In genomic region chr6:157442296-157442695, GRCh38 we compare ENCODE assay signal across 19 cellular contexts.
A peak's percentile ranks its signal among the peaks of the same experiment; 100 is the strongest.
DNase-seq lines count a peak whose midpoint lies in the region; ATAC-seq, FAIRE-seq and TF ChIP-seq lines count a peak whose summit lies in the region.
"Had no signal": no experiment of that assay in that cellular context is flagged by ENCODE, and none has a peak within 500 bp of the region (broad histone marks: within the 10 kb centered on the region; RNA-seq: fewer than 3 reads in every experiment).

No MANE protein-coding gene starts in this region.

- H3K4me1 Mint-ChIP-seq in astrocyte (ENCODE audit: low read depth, unreplicated experiment) (peaks cover 14% of the 10 kb centered on the region), neural progenitor cell (peaks cover 11% of the 10 kb centered on the region)

- H3K4me1 ChIP-seq in astrocyte (ENCODE audit: insufficient read depth, low read length) (peaks cover 6% of the 10 kb centered on the region), foreskin keratinocyte (peaks cover 6% of the 10 kb centered on the region), neural progenitor cell (peaks cover 3% of the 10 kb centered on the region)
- H3K4me1 ChIP-seq: prostate gland, uterus had no signal

- no peaks in the 10 kb centered on the region for H3K27me3 ChIP-seq in astrocyte (ENCODE audit: insufficient read depth, low read length)
- no peaks in the 10 kb centered on the region for H3K27me3 ChIP-seq in foreskin keratinocyte
- H3K27me3 ChIP-seq in neural progenitor cell, result no peaks in the 10 kb centered on the region
- H3K27me3 ChIP-seq in dorsolateral prefrontal cortex, result no peaks in the 10 kb centered on the region
- H3K27me3 ChIP-seq: stomach, uterus had no signal

- no peak overlapping the region for H3K4me2 ChIP-seq in astrocyte (ENCODE audit: low read length)
- no peak overlapping the region for H3K4me2 ChIP-seq in neural progenitor cell
- H3K4me2 ChIP-seq: SK-N-SH had no signal

- peaks cover 6% of the 10 kb centered on the region for H3K36me3 Mint-ChIP-seq in astrocyte (ENCODE audit: low read depth, unreplicated experiment)
- H3K36me3 Mint-ChIP-seq in neural progenitor cell, result no peaks in the 10 kb centered on the region

- H3K4me3 ChIP-seq in AG10803 (ENCODE audit: low read length) (no peak overlapping the region), astrocyte (ENCODE audit: insufficient read depth, low read depth, low read length) (no peak overlapping the region), neural progenitor cell (no peak overlapping the region), dorsolateral prefrontal cortex (no peak overlapping the region)
- H3K4me3 ChIP-seq: prostate gland, stomach, uterus had no signal

- FAIRE-seq in astrocyte (lab: Jason Lieb, UNC), result no peak
- FAIRE-seq: D721Med had no signal

- TF ChIP-seq CTCF in AG10803 (conservative IDR thresholded peaks at IDR 0.05; ENCODE audit: low read length) (no peak), astrocyte (IDR thresholded peaks at IDR 0.05; ENCODE audit: insufficient read depth, low read depth, low read length) (no peak), foreskin keratinocyte (conservative IDR thresholded peaks at IDR 0.05) (no peak), neural progenitor cell (IDR thresholded peaks at IDR 0.05) (no peak), dorsolateral prefrontal cortex (IDR thresholded peaks at IDR 0.05 in 54 of 56, conservative IDR thresholded peaks at IDR 0.05 in 2 of 56; ENCODE audit: low read depth in 1 of 56, partially characterized antibody in 56 of 56) (no peak)

- H2AFZ ChIP-seq in astrocyte (ENCODE audit: low read depth, low read length) (no peak overlapping the region), neural progenitor cell (replicated peaks) (no peak overlapping the region)

- H3K9ac ChIP-seq in astrocyte (ENCODE audit: low read length), result no peak overlapping the region
- no peak overlapping the region for H3K9ac ChIP-seq in neural progenitor cell
- H3K9ac ChIP-seq: SK-N-SH had no signal

- H3K27ac ChIP-seq in astrocyte (ENCODE audit: low read depth, low read length) (no peak overlapping the region), foreskin keratinocyte (no peak overlapping the region), neural progenitor cell (no peak overlapping the region), dorsolateral prefrontal cortex (peak overlapping the region in 2 of 59 donors; percentile 8 to 9)
- H3K27ac ChIP-seq: prostate gland, stomach had no signal

- H3K9me3 Mint-ChIP-seq in astrocyte (ENCODE audit: unreplicated experiment) (peaks cover 2% of the 10 kb centered on the region), neural progenitor cell (peaks cover 2% of the 10 kb centered on the region)

- no peaks in the 10 kb centered on the region for H3K9me3 ChIP-seq in astrocyte (ENCODE audit: insufficient read depth, low read depth, low read length)
- H3K9me3 ChIP-seq in neural progenitor cell (ENCODE audit: low read depth), result no peaks in the 10 kb centered on the region
- H3K9me3 ChIP-seq: prostate gland, SK-N-SH, stomach, uterus had no signal

- H4K20me1 ChIP-seq in astrocyte (ENCODE audit: insufficient read depth, low read length), result no peaks in the 10 kb centered on the region
- H4K20me1 ChIP-seq in neural progenitor cell (ENCODE audit: low read depth), result no peaks in the 10 kb centered on the region

- intact Hi-C loops in dorsolateral prefrontal cortex (cut with DNase I), result no loop called here

- DNase-seq in AG10803 (ENCODE audit: low read depth) (peak; percentile 60), M059J (ENCODE audit: low read depth) (peak; percentile 78), astrocyte (ENCODE audit: low read depth) (peak; percentile 66), foreskin keratinocyte (no peak), neural progenitor cell (ENCODE audit: low spot score) (no peak), dorsolateral prefrontal cortex (no peak), germinal center (ENCODE audit: low spot score) (no peak)
- no peak for DNase-seq in stimulated activated CD4-positive, alpha-beta T cell treated with anti-CD3 and anti-CD28 coated beads, Interleukin-4, amount 100 ng/mL, for 1 hour
- DNase-seq: activated CD8-positive, alpha-beta T cell treated with anti-CD3 and anti-CD28 coated beads, Interleukin-2, amount 10 ng/mL, durations not matched to agents 7 days and 5 days; dermis blood vessel endothelial cell; NCI-H1694; PC-3; SK-N-SH; stimulated activated CD4-positive, alpha-beta T cell treated with anti-CD3 and anti-CD28 coated beads, Interleukin-12 subunit alpha, Interleukin-12 subunit beta, amount 100 ng/mL, for 4 hours; stomach; uterus had no signal

- H3K79me2 ChIP-seq in astrocyte (ENCODE audit: insufficient read depth, low read length) (no peaks in the 10 kb centered on the region), neural progenitor cell (ENCODE audit: low read depth) (no peaks in the 10 kb centered on the region)

- H3F3A ChIP-seq in neural progenitor cell (ENCODE audit: low read depth), result no peaks in the 10 kb centered on the region

- H3K4me3 Mint-ChIP-seq in astrocyte (ENCODE audit: unreplicated experiment) (no peak overlapping the region), neural progenitor cell (no peak overlapping the region)
- H3K4me3 Mint-ChIP-seq: activated CD8-positive, alpha-beta T cell treated with anti-CD3 and anti-CD28 coated beads, Interleukin-2, amount 10 ng/mL, durations not matched to agents 7 days and 5 days; activated T-helper 1 cell treated with anti-CD3 and anti-CD28 coated beads, Interleukin-12 subunit alpha, Interleukin-12 subunit beta, Interleukin-2, Interleukin-4 antibody, amounts not matched to agents 30 ng/mL and 10 ng/mL and 1 ng/mL, durations not matched to agents 14 hours and 24 hours and 36 hours had no signal

- peak; percentile 14 for ATAC-seq in foreskin keratinocyte
- ATAC-seq: activated CD8-positive, alpha-beta T cell treated with anti-CD3 and anti-CD28 coated beads, Interleukin-2, amount 10 ng/mL, durations not matched to agents 7 days and 5 days; PC-3 had no signal

- H3K36me3 ChIP-seq in astrocyte (ENCODE audit: insufficient read depth, low read length), result no peaks in the 10 kb centered on the region
- H3K36me3 ChIP-seq in neural progenitor cell, result no peaks in the 10 kb centered on the region
- H3K36me3 ChIP-seq: prostate gland, stomach, uterus had no signal

- no peak overlapping the region for H3K27ac Mint-ChIP-seq in astrocyte (ENCODE audit: unreplicated experiment)
- H3K27ac Mint-ChIP-seq in neural progenitor cell, result no peak overlapping the region
- H3K27ac Mint-ChIP-seq: activated CD8-positive, alpha-beta T cell treated with anti-CD3 and anti-CD28 coated beads, Interleukin-2, amount 10 ng/mL, durations not matched to agents 7 days and 5 days had no signal

- peaks cover 4% of the 10 kb centered on the region for H3K27me3 Mint-ChIP-seq in astrocyte (ENCODE audit: low read depth, unreplicated experiment)
- no peaks in the 10 kb centered on the region for H3K27me3 Mint-ChIP-seq in neural progenitor cell (ENCODE audit: insufficient read depth, low read depth)

Comparison
In these comparisons a context has a peak if more than half of its experiments do, and no peak if none do; other contexts are left out.
1. DNase-seq: peak in AG10803 (single experiment), M059J (single experiment) and astrocyte (single experiment); none in foreskin keratinocyte (0 of 2), neural progenitor cell (single experiment), dorsolateral prefrontal cortex (0 of 10), germinal center (single experiment) and stimulated activated CD4-positive, alpha-beta T cell treated with anti-CD3 and anti-CD28 coated beads, Interleukin-4, amount 100 ng/mL, for 1 hour (single experiment).